In the genomic region with DNA sequence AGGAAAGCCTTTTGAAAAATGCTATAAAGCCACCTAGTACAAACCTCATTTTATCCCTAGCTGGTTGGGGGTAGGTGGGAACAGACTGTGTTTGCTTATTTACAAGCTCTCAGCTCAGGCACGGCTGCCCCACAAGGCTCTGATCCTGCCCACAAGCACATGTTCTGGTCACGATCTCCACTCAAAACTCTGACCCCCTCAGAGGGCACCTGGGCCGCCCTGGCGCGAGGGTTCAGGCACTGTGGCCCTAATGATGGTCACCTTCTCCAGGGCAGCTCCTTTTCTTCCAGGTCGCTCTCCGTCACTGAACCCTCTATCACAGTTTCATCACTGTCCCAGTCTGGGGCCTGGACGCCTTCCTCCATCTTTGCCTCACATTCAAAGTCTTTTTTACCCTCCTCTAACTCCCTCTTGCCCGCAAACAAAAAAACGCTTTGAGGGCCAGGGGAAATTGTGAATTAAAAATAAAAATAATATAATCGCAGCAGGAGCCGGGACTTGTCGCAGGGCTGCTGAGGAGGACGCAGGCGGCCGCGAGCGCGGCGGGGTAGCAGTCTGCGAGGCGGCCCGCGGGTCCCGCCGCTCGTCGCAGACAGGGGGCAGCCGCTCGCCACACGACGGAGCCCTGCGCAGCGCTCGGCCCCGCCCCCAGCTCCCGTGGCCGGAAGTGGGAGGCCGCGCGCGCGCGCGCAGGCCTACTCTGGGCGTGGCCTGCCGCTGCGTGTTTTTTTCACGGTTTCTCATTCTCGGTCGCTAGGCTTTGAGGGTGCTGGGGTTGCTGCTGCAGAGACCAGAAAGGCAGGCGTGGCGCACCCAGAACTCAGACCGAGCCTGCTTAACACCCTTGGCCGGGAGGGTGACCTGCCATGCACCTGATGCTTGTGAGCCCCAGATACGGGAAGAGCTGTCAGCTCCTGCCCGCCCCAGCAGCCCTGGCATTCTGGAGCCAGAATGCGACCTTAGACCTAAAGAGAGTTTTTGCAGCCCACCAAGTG, we compare ENCODE assay signal across 8 cellular contexts. TPM values are rescaled to one million over a fixed set of nuclear protein-coding genes. Genes with fewer than 3 reads are reported as not detected.
DNase-seq lines count a peak whose midpoint lies in the region; ATAC-seq and TF ChIP-seq lines count a peak whose summit lies in the region.

A gene with protein sequence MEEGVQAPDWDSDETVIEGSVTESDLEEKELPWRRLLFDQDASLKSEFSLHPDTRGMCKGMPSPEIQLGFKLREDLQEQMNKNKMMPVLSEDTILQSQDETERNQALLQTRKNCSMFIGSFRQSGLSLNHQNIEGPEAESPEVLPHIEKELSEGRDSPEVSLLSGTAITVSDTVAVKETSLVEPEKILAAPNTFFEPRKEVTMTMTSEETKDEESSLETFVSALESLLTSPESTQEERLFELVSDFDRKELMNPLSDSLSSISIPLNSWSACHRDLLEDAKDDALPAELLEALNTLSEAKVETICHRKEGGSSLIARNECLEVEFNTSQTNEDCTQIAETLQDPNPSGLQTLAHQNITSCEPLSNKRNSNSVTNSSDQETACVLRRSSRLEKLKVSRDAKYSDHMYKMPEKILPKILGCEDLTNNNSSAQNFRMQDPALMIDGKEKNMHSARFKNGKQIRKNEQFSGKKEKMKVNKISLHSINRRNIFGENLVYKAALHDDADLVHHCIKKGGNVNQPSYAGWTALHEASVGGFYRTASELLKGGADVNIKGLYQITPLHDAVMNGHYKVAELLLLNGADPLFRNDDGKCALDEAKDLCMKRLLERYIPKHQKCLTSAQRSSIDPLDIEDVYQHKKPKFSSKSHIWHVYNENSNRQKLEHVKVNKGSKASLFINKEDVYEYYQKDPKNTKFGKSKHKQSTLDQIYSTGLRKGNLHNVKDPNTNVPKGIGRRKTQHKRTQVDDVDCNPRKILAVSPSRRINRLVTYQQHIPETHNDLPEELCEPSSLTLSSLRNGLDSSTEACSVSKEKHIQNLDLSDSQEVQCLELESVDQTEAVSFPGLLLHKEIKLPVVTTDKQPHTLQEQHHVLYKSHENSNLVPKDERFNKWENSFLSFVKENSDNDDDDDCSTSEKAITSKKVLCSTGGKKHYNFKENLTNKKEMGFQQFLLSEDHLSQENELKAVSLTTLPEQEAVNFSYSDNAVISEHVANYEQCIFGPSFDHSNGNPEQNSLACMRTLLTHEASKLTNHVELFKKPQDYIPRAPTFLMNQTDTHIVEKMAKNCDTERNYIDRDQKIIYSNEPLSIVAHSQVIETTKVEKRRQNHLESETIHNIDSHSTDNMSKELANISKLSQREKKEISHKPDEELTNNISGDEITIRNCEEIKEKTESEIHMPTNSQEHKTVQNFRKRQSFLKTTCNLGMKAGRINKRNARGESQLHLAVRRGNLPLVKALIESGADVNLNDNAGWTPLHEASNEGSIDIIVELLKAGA (N-terminal part only) (minus strand): TSS at position 557 of the 995 bp plus-strand sequence. CDS start 192 bp downstream, at position 365.

- peak within 1 kb of the TSS; percentile 88 for H3K4me3 Mint-ChIP-seq in T-helper 17 cell

- peak; percentile 94 for TF ChIP-seq CTCF in GM13977 (IDR thresholded peaks at IDR 0.05; ENCODE audit: extremely low read depth, insufficient read depth, missing control alignments)
- TF ChIP-seq CTCF in ascending aorta (IDR thresholded peaks at IDR 0.05), result peak; percentile 59 to 92 (median 65)

- ATAC-seq in HG02840 (IDR thresholded peaks at IDR 0.05; ENCODE audit: low FRiP score, unreplicated experiment) (peak; percentile 95), T-helper 17 cell (peak; percentile 99), aorta (ENCODE audit: low FRiP score) (peak; percentile 100)

- no peaks in the 10 kb centered on the region for H3K9me3 ChIP-seq in T-helper 17 cell (ENCODE audit: control insufficient read depth, low read length, poor library complexity, severe bottlenecking)
- no peaks in the 10 kb centered on the region for H3K9me3 ChIP-seq in ascending aorta
- no peaks in the 10 kb centered on the region for H3K9me3 ChIP-seq in aorta (ENCODE audit: control insufficient read depth, low read length)

- H3K27ac ChIP-seq in ascending aorta (peak within 1 kb of the TSS; percentile 75 to 76), aorta (ENCODE audit: low read depth in 1 of 2, low read length in 2 of 2) (peak within 1 kb of the TSS in 1 of 2 donors; percentile 82)

- H3K36me3 ChIP-seq in ascending aorta, result no peaks in the 10 kb centered on the region
- no peaks in the 10 kb centered on the region for H3K36me3 ChIP-seq in aorta (ENCODE audit: control insufficient read depth in 1 of 2, insufficient read depth in 2 of 2, low read length in 1 of 2)

- peaks cover 7% of the 10 kb centered on the region for H3K4me1 Mint-ChIP-seq in T-helper 17 cell

- WGBS in aorta, 2 donors, result 2% methylated on average over 58 of the region's 58 CpGs

- H3K4me3 ChIP-seq in ascending aorta (peak within 1 kb of the TSS; percentile 61 to 91), aorta (ENCODE audit: low read length in 2 of 2) (peak within 1 kb of the TSS; percentile 50 to 98)

- DNase-seq in GM13977 (ENCODE audit: low spot score) (peak; percentile 95), NCI-H146 (lab: John Stamatoyannopoulos, UW) (peak; percentile 83), T-helper 17 cell (peak; percentile 88 to 91 (median 90)), ascending aorta (ENCODE audit: low spot score in 2 of 2) (peak; percentile 30 to 89), hepatic stellate cell (ENCODE audit: low spot score) (peak; percentile 85), renal cortical epithelial cell (ENCODE audit: low read depth) (peak; percentile 35), aorta (peak; percentile 91 to 95)

- H3K27ac Mint-ChIP-seq in T-helper 17 cell, result peak within 1 kb of the TSS; percentile 94

- H3K4me1 ChIP-seq in ascending aorta (no peaks in the 10 kb centered on the region), aorta (ENCODE audit: control insufficient read depth in 1 of 2, insufficient read depth in 2 of 2, low read length in 2 of 2) (no peaks in the 10 kb centered on the region)

- in situ Hi-C loops in GM13977 (cut with MboI; ENCODE audit: low pct_unique_long_range_greater_than_20kb, low sequenced_read_pairs, unreplicated experiment), result loop anchor here (25.0 kb wide), 1 partner anchor 451 kb away; no protein-coding TSS in a partner anchor

- intact Hi-C loops in ascending aorta (cut with DNase I), result loop anchor here (1.0 to 5.0 kb wide), 6 partner anchors 100 to 480 kb away; a partner anchor contains a TSS
- intact Hi-C loops in aorta (cut with DNase I), result loop anchor here (2.0 to 10.0 kb wide), 6 partner anchors 100 to 446 kb away; a partner anchor contains a TSS

- H3K27me3 ChIP-seq in ascending aorta, result no peaks in the 10 kb centered on the region
- no peaks in the 10 kb centered on the region for H3K27me3 ChIP-seq in aorta (ENCODE audit: control insufficient read depth in 1 of 2, insufficient read depth in 2 of 2, low read length in 1 of 2)

- no peaks in the 10 kb centered on the region for H3K27me3 Mint-ChIP-seq in T-helper 17 cell

- no peaks in the 10 kb centered on the region for H3K36me3 Mint-ChIP-seq in T-helper 17 cell (ENCODE audit: low read depth)

RNA-seq across cellular contexts. Expression of the gene that starts here (rescaled TPM):
- total RNA-seq in T-helper 17 cell (under 1 TPM; 0.37 to 0.47 TPM), ascending aorta (not detected), renal cortical epithelial cell (under 0.01 and 0.25 TPM in 2 replicates), aorta (under 1 TPM; 0.16 to 0.24 TPM)
- under 1 TPM; 0.03 to 0.13 TPM for polyA plus RNA-seq in aorta

Comparison
In these comparisons a context has a peak if more than half of its experiments do, and no peak if none do; other contexts are left out.
1. Peak in DNase-seq and ATAC-seq in T-helper 17 cell; RNA of the gene not detected or under 1 TPM.
2. Peak in DNase-seq, H3K4me3 ChIP-seq and H3K27ac ChIP-seq in ascending aorta; RNA of the gene not detected or under 1 TPM.
3. Peak in DNase-seq in renal cortical epithelial cell; RNA of the gene not detected or under 1 TPM.
4. Peak in DNase-seq, ATAC-seq and H3K4me3 ChIP-seq in aorta; RNA of the gene not detected or under 1 TPM.
5. DNase-seq: peak in every context shown above with its lines; median percentile 95 in GM13977; 93 in aorta; 90 in T-helper 17 cell; 85 in hepatic stellate cell; 83 in NCI-H146; 60 in ascending aorta; 35 in renal cortical epithelial cell.